In genomic region chr11:78467370-78467769, GRCh38 we compare ENCODE assay signal across 1 cellular context.
A peak's percentile ranks its signal among the peaks of the same experiment; 100 is the strongest.
TF ChIP-seq lines count a peak whose summit lies in the region.

No MANE protein-coding gene starts in this region.

TF ChIP-seq in HEK293, 187 proteins besides CTCF, POLR2A, EP300 and RAD21 (continued from another document):
- TF ChIP-seq ZNF433 (tag by site-specific recombination; IDR thresholded peaks at IDR 0.05; ENCODE audit: low read depth) = 0 out of 2 replicates have a peak, but pooled peaks have one; percentile 20
- TF ChIP-seq ZNF211 (tag by site-specific recombination; IDR thresholded peaks at IDR 0.05; ENCODE audit: low read depth) = no peak
- TF ChIP-seq ZNF501 (tag by site-specific recombination; IDR thresholded peaks at IDR 0.05) = 0 out of 2 replicates have a peak, but pooled peaks have one; percentile 25
- TF ChIP-seq ZNF248 (tag by site-specific recombination; IDR thresholded peaks at IDR 0.05) = no peak
- no peak for TF ChIP-seq ZSCAN23 (tag by site-specific recombination; IDR thresholded peaks at IDR 0.05)
- TF ChIP-seq ZNF560 (tag by site-specific recombination; IDR thresholded peaks at IDR 0.05; ENCODE audit: borderline replicate concordance) = peak; percentile 14; the same call in 1 of the 2 replicates
- TF ChIP-seq ZNF777 (tag by site-specific recombination; IDR thresholded peaks at IDR 0.05; ENCODE audit: borderline replicate concordance) = no peak
- TF ChIP-seq ZNF639 (tag by site-specific recombination; IDR thresholded peaks at IDR 0.05) = peak; percentile 22; the same call in 1 of the 2 replicates
- TF ChIP-seq ZNF426 (tag by site-specific recombination; IDR thresholded peaks at IDR 0.05) = peak; percentile 64
- TF ChIP-seq ZNF394 (tag by site-specific recombination; IDR thresholded peaks at IDR 0.05; ENCODE audit: borderline replicate concordance) = peak; percentile 80; the same call in 1 of the 2 replicates
- TF ChIP-seq ZNF202 (tag by site-specific recombination; IDR thresholded peaks at IDR 0.05; ENCODE audit: borderline replicate concordance) = no peak
- TF ChIP-seq ZNF174 (tag by site-specific recombination; IDR thresholded peaks at IDR 0.05) = no peak
- TF ChIP-seq ZNF449 (tag by site-specific recombination; IDR thresholded peaks at IDR 0.05) = no peak
- peak; percentile 58 for TF ChIP-seq ZNF623 (tag by site-specific recombination; IDR thresholded peaks at IDR 0.05)
- no peak for TF ChIP-seq HIC1 (tag by site-specific recombination; IDR thresholded peaks at IDR 0.05)
- TF ChIP-seq SP7 (tag by site-specific recombination; IDR thresholded peaks at IDR 0.05) = no peak
- TF ChIP-seq ZNF555 (tag by site-specific recombination; conservative IDR thresholded peaks at IDR 0.05) = peak; percentile 70
- TF ChIP-seq ZBTB8A (tag by site-specific recombination; IDR thresholded peaks at IDR 0.05) = peak; percentile 64; the same call in 1 of the 2 replicates
- TF ChIP-seq SP3 (tag by site-specific recombination; IDR thresholded peaks at IDR 0.05) = no peak
- TF ChIP-seq ZXDB (tag by site-specific recombination; IDR thresholded peaks at IDR 0.05) = peak; percentile 44; the same call in 1 of the 2 replicates
- no peak for TF ChIP-seq ZNF239 (tag by site-specific recombination; IDR thresholded peaks at IDR 0.05)
- peak; percentile 58 for TF ChIP-seq ZBTB11 (tag by site-specific recombination; conservative IDR thresholded peaks at IDR 0.05; ENCODE audit: low read depth)
TF ChIP-seq in HEK293: peak in this region for 14.
